12 cellular contexts compared by ENCODE assay signal in genomic region chr22:38284042-38284402, GRCh38. TPM values are rescaled to one million over a fixed set of nuclear protein-coding genes. Genes with fewer than 3 reads are reported as not detected.
A peak's percentile ranks its signal among the peaks of the same experiment; 100 is the strongest.
DNase-seq lines count a peak whose midpoint lies in the region; ATAC-seq and TF ChIP-seq lines count a peak whose summit lies in the region.
"Had no signal": no experiment of that assay in that cellular context is flagged by ENCODE, and none has a peak within 500 bp of the region (broad histone marks: within the 10 kb centered on the region; RNA-seq: fewer than 3 reads in every experiment).

No MANE protein-coding gene starts in this region.

- H3K9ac ChIP-seq in stomach smooth muscle (ENCODE audit: low read length in 2 of 2) = peak overlapping the region; percentile 5 to 52

- ATAC-seq in right lobe of liver (peak; percentile 30 to 39 (median 34)), GM18907 (IDR thresholded peaks at IDR 0.05; ENCODE audit: unreplicated experiment) (no peak)

- H3K9me3 ChIP-seq in HEK293 (ENCODE audit: control insufficient read depth, insufficient read depth, low read depth, low read length) (no peaks in the 10 kb centered on the region), ectodermal cell (ENCODE audit: control insufficient read depth, low read length) (no peaks in the 10 kb centered on the region), right lobe of liver (no peaks in the 10 kb centered on the region), stomach smooth muscle (ENCODE audit: control insufficient read depth in 2 of 2, low read length in 2 of 2) (no peaks in the 10 kb centered on the region)
- H3K9me3 ChIP-seq: SJCRH30 had no signal

- DNase-seq in right lobe of liver (no peak), globus pallidus (ENCODE audit: low spot score) (no peak), NCI-H748 treated with DMSO at 0.1 percent for 48 hours (lab: John Stamatoyannopoulos, UW) (no peak), T-helper 1 cell (no peak)
- DNase-seq: dermis blood vessel endothelial cell, midbrain, NCI-H1092, SJCRH30 had no signal

- intact Hi-C loops in right lobe of liver (cut with DNase I) = no loop called here

- TF ChIP-seq CTCF in HEK293 (tag by site-specific recombination; IDR thresholded peaks at IDR 0.05) (no peak), right lobe of liver (IDR thresholded peaks at IDR 0.05) (no peak)

- POLR2A ChIA-PET in HEK293 (lab: Yijun Ruan, JAX) = interaction anchor here (0.5 to 1.2 kb wide), 5 partner anchors 12 to 379 kb away, joined by 3 to 4 read pairs (median 3); partner anchors contain the start of gene TMEM184B

- peak overlapping the region; percentile 32 for H3K27ac ChIP-seq in HEK293 (ENCODE audit: extremely low read depth, low read depth, low read length)
- H3K27ac ChIP-seq in ectodermal cell (ENCODE audit: insufficient read depth, low read depth, low read length, poor library complexity, severe bottlenecking) = peak overlapping the region; percentile 9
- no peak overlapping the region for H3K27ac ChIP-seq in right lobe of liver
- peak overlapping the region; percentile 82 for H3K27ac ChIP-seq in stomach smooth muscle (ENCODE audit: low read length)
- H3K27ac ChIP-seq: SJCRH30 had no signal

- WGBS in ectodermal cell, 2 experiments = 91 to 94% methylated on average over 4 to 5 of the region's 5 CpGs
- 79% methylated on average over 5 of the region's 5 CpGs for WGBS in right lobe of liver (ENCODE audit: insufficient coverage, low coverage, low lambda C conversion rate, missing lambda C conversion rate)

- H3K27me3 ChIP-seq in ectodermal cell (ENCODE audit: control insufficient read depth, insufficient read depth, low read length, poor library complexity, severe bottlenecking) (no peaks in the 10 kb centered on the region), right lobe of liver (no peaks in the 10 kb centered on the region), stomach smooth muscle (ENCODE audit: control insufficient read depth in 1 of 2, insufficient read depth in 2 of 2, low read length in 2 of 2) (no peaks in the 10 kb centered on the region)
- H3K27me3 ChIP-seq: SJCRH30 had no signal

- peaks cover 3 to 14% of the 10 kb centered on the region in 2 experiments; a peak in 2 of 3 replicates for H3K36me3 ChIP-seq in HEK293 (ENCODE audit: control insufficient read depth in 2 of 2, insufficient read depth in 1 of 2, low read length in 2 of 2)
- H3K36me3 ChIP-seq in ectodermal cell (ENCODE audit: control insufficient read depth, insufficient read depth, low read length) = no peaks in the 10 kb centered on the region
- H3K36me3 ChIP-seq in right lobe of liver = no peaks in the 10 kb centered on the region
- peaks cover 0 to 2% of the 10 kb centered on the region in 2 donors for H3K36me3 ChIP-seq in stomach smooth muscle (ENCODE audit: control insufficient read depth in 2 of 2, insufficient read depth in 2 of 2, low read length in 2 of 2)
- H3K36me3 ChIP-seq: SJCRH30 had no signal

- H3K4me1 ChIP-seq in HEK293 (ENCODE audit: control insufficient read depth, insufficient read depth, low read length) (0 out of 2 replicates have a peak, but pooled peaks cover 5% of the 10 kb centered on the region), ectodermal cell (ENCODE audit: control insufficient read depth, insufficient read depth, low read length) (no peaks in the 10 kb centered on the region), right lobe of liver (peaks cover 0 to 13% (median 0%) of the 10 kb centered on the region in 4 donors), stomach smooth muscle (ENCODE audit: control insufficient read depth, insufficient read depth, low read length) (peaks cover 17% of the 10 kb centered on the region)
- H3K4me1 ChIP-seq: SJCRH30 had no signal

- H3K4me3 ChIP-seq in HEK293 (ENCODE audit: low read depth, low read length) (no peak overlapping the region), ectodermal cell (ENCODE audit: insufficient read depth, low read depth, low read length) (no peak overlapping the region), right lobe of liver (no peak overlapping the region), stomach smooth muscle (ENCODE audit: low read length in 2 of 2) (peak overlapping the region in 1 of 2 donors; percentile 35)
- H3K4me3 ChIP-seq: SJCRH30 had no signal

- TF ChIP-seq POLR2A in right lobe of liver (IDR thresholded peaks at IDR 0.05) = no peak

- CTCF ChIA-PET in HEK293 (lab: Yijun Ruan, JAX) = interaction anchor here (0.5 to 0.9 kb wide), 2 partner anchors 28 to 54 kb away, joined by 3 read pairs; no protein-coding TSS in a partner anchor

TF ChIP-seq in HEK293, 187 proteins besides CTCF, POLR2A, EP300 and RAD21 (continues in another document):
- TF ChIP-seq OVOL3 (tag by site-specific recombination; IDR thresholded peaks at IDR 0.05) (no peak), TCF7L2 (IDR thresholded peaks at IDR 0.05; ENCODE audit: borderline replicate concordance, low read depth, low read length) (no peak), PRDM1 (tag by site-specific recombination; IDR thresholded peaks at IDR 0.05) (no peak), ZBTB1 (tag by site-specific recombination; IDR thresholded peaks at IDR 0.05) (no peak), ZFHX2 (tag by site-specific recombination; conservative IDR thresholded peaks at IDR 0.05) (no peak), ZBTB21 (tag by site-specific recombination; IDR thresholded peaks at IDR 0.05) (no peak), ZNF777 (tag by site-specific recombination; IDR thresholded peaks at IDR 0.05; ENCODE audit: borderline replicate concordance) (no peak), ZNF18 (tag by site-specific recombination; IDR thresholded peaks at IDR 0.05) (no peak), EGR2 (tag by site-specific recombination; IDR thresholded peaks at IDR 0.05; ENCODE audit: low read depth) (no peak), ZBTB8A (tag by site-specific recombination; IDR thresholded peaks at IDR 0.05) (no peak), GLI4 (tag by site-specific recombination; IDR thresholded peaks at IDR 0.05) (no peak), ZNF560 (tag by site-specific recombination; IDR thresholded peaks at IDR 0.05; ENCODE audit: borderline replicate concordance) (no peak)
- TF ChIP-seq, protein P1, sequence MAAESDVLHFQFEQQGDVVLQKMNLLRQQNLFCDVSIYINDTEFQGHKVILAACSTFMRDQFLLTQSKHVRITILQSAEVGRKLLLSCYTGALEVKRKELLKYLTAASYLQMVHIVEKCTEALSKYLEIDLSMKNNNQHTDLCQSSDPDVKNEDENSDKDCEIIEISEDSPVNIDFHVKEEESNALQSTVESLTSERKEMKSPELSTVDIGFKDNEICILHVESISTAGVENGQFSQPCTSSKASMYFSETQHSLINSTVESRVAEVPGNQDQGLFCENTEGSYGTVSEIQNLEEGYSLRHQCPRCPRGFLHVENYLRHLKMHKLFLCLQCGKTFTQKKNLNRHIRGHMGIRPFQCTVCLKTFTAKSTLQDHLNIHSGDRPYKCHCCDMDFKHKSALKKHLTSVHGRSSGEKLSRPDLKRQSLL (tag by site-specific recombination; IDR thresholded peaks at IDR 0.05) = no peak
- TF ChIP-seq, protein P2, sequence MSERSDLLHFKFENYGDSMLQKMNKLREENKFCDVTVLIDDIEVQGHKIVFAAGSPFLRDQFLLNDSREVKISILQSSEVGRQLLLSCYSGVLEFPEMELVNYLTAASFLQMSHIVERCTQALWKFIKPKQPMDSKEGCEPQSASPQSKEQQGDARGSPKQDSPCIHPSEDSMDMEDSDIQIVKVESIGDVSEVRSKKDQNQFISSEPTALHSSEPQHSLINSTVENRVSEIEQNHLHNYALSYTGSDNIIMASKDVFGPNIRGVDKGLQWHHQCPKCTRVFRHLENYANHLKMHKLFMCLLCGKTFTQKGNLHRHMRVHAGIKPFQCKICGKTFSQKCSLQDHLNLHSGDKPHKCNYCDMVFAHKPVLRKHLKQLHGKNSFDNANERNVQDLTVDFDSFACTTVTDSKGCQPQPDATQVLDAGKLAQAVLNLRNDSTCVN (tag by site-specific recombination; optimal IDR thresholded peaks at IDR 0.05) = no peak
- TF ChIP-seq, protein P3, sequence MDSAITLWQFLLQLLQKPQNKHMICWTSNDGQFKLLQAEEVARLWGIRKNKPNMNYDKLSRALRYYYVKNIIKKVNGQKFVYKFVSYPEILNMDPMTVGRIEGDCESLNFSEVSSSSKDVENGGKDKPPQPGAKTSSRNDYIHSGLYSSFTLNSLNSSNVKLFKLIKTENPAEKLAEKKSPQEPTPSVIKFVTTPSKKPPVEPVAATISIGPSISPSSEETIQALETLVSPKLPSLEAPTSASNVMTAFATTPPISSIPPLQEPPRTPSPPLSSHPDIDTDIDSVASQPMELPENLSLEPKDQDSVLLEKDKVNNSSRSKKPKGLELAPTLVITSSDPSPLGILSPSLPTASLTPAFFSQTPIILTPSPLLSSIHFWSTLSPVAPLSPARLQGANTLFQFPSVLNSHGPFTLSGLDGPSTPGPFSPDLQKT (IDR thresholded peaks at IDR 0.05; ENCODE audit: borderline replicate concordance, low read depth, low read length) = no peak
- TF ChIP-seq, protein P4, sequence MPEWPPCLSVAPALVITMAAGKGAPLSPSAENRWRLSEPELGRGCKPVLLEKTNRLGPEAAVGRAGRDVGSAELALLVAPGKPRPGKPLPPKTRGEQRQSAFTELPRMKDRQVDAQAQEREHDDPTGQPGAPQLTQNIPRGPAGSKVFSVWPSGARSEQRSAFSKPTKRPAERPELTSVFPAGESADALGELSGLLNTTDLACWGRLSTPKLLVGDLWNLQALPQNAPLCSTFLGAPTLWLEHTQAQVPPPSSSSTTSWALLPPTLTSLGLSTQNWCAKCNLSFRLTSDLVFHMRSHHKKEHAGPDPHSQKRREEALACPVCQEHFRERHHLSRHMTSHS (tag by site-specific recombination; IDR thresholded peaks at IDR 0.05) = no peak

RNA-seq across cellular contexts. Expression of gene TMEM184B, which starts 11.2 kb away (rescaled TPM):
- 56.9 TPM for polyA plus RNA-seq in ectodermal cell (2013, experiment 1 of 4)
- polyA plus RNA-seq in ectodermal cell (2013, experiment 2 of 4) = 57.9 TPM
- polyA plus RNA-seq in ectodermal cell (2013, experiment 3 of 4) = 47.7 TPM
- 51.7 TPM for polyA plus RNA-seq in ectodermal cell (2013, experiment 4 of 4)
- total RNA-seq in right lobe of liver = 10 to 100 TPM in 5 of 6 experiments, 1 to 10 TPM in 1; 7.9 to 42.6 (median 16.9) TPM

RNA-seq across cellular contexts. Expression of gene CSNK1E, which starts 33.2 kb away (rescaled TPM):
- 175 TPM for polyA plus RNA-seq in ectodermal cell (2013, experiment 1 of 4)
- 173 TPM for polyA plus RNA-seq in ectodermal cell (2013, experiment 2 of 4)
- polyA plus RNA-seq in ectodermal cell (2013, experiment 3 of 4) = 122 TPM
- polyA plus RNA-seq in ectodermal cell (2013, experiment 4 of 4) = 140 TPM
- 10 to 100 TPM; 19.9 to 41.8 (median 27.4) TPM for total RNA-seq in right lobe of liver

Comparison
In these comparisons a context has a peak if more than half of its experiments do, and no peak if none do; other contexts are left out.
1. H3K27ac ChIP-seq: peak in HEK293 (single experiment), ectodermal cell (single experiment) and stomach smooth muscle (single experiment); none in right lobe of liver (0 of 3).